ENCODE assay signal across 24 cellular contexts in the genomic region with DNA sequence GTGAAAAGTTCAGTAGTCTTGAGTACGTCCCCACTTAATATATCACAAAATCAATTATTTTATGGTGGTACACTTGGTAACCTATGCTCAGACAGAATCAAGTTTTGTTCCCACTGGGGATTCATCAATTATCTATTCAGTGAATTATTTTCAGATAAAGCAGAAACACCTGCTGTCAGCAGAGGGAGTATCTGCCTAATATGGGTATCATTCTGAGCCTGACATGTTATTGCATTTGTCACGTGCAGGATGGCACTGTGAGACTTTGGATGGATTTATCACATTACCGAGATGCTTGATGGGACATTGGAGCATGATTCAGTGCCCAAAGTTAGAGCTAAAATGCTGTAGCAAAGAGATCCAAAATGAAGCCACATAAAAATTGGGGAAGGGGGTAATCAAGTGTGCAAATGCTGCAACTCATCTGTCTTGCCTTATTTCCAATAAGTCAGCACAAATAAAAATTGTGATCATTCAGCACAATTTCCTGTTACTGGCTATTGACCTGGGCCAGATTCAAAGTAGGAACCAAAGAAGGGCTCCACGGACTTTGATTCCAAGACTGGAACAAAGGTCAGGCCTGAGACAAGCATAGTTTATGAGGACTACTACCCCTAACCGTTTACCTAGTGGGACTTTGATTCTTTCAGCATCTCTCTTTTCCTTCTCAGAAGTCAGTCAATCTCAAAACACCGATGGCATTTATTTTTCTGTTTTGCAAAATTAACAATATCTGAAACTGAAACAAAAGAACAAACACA.
DNase-seq lines count a peak whose midpoint lies in the region; ATAC-seq, FAIRE-seq and TF ChIP-seq lines count a peak whose summit lies in the region.
"Had no signal": no experiment of that assay in that cellular context is flagged by ENCODE, and none has a peak within 500 bp of the region (broad histone marks: within the 10 kb centered on the region; RNA-seq: fewer than 3 reads in every experiment).

No MANE protein-coding gene starts in this region.

- no peak overlapping the region for H2BK5ac ChIP-seq in mesendoderm (ENCODE audit: low read length)

- H3K18ac ChIP-seq in mesendoderm (ENCODE audit: low read length) = no peak overlapping the region

- H3K27ac Mint-ChIP-seq in HFFc6 = no peak overlapping the region
- H3K27ac Mint-ChIP-seq: CD4-positive, CD25-positive, alpha-beta regulatory T cell; mesothelial cell of epicardium; nephron; stimulated activated effector memory CD8-positive, alpha-beta T cell treated with anti-CD3 and anti-CD28 coated beads, Interleukin-12 subunit alpha, Interleukin-12 subunit beta, amount 100 ng/mL, for 72 hours had no signal

- no peak overlapping the region for H3K9ac ChIP-seq in PC-3 (ENCODE audit: low read length)
- H3K9ac ChIP-seq in keratinocyte (ENCODE audit: control insufficient read depth, extremely low read depth, insufficient read depth, low read length) = no peak overlapping the region
- H3K9ac ChIP-seq in mesendoderm (ENCODE audit: low read length) = no peak overlapping the region

- no peak overlapping the region for H3K23ac ChIP-seq in mesendoderm (ENCODE audit: low read length)

- dilution Hi-C loops in keratinocyte (cut with MboI; ENCODE audit: extremely low pct_ligation_motif_present, low sequenced_read_pairs) = no loop called here

- H2AFZ ChIP-seq in PC-3 (ENCODE audit: low read length) (no peak overlapping the region), keratinocyte (ENCODE audit: control insufficient read depth, low read length) (no peak overlapping the region)

- H3K4me3 ChIP-seq in A549 (no peak overlapping the region), PC-3 (ENCODE audit: low read length) (no peak overlapping the region), keratinocyte (ENCODE audit: control insufficient read depth in 2 of 3, extremely low read depth in 1 of 3, insufficient read depth in 2 of 3, low read depth in 1 of 3, low read length in 3 of 3) (no peak overlapping the region), mesendoderm (ENCODE audit: low read length) (no peak overlapping the region)
- H3K4me3 ChIP-seq: ascending aorta had no signal

- TF ChIP-seq CTCF in A549 (IDR thresholded peaks at IDR 0.05) (peak; percentile 15; the same call in 1 of the 3 replicates), HFFc6 (IDR thresholded peaks at IDR 0.05) (0 out of 2 replicates have a peak, but pooled peaks have one; percentile 17), PC-3 (conservative IDR thresholded peaks at IDR 0.05; ENCODE audit: low read depth, low read length) (peak; percentile 56), keratinocyte (optimal IDR thresholded peaks at IDR 0.05 in 1 of 3, IDR thresholded peaks at IDR 0.05 in 1 of 3, conservative IDR thresholded peaks at IDR 0.05 in 1 of 3; ENCODE audit: extremely low read depth in 1 of 3, insufficient read depth in 2 of 3, low read length in 3 of 3) (peak in 2 of 3 experiments; percentile 17 to 35)

- H3K9me3 Mint-ChIP-seq in HFFc6 = no peaks in the 10 kb centered on the region
- H3K9me3 Mint-ChIP-seq: activated T-cell treated with anti-CD3 and anti-CD28 coated beads, Interleukin-2, amount 50 U/mL, for 4 hours; nephron; stimulated activated effector memory CD8-positive, alpha-beta T cell treated with anti-CD3 and anti-CD28 coated beads, Interleukin-12 subunit alpha, Interleukin-12 subunit beta, amount 100 ng/mL, for 72 hours had no signal

- H2AK5ac ChIP-seq in mesendoderm (ENCODE audit: low read length) = no peak overlapping the region

- no peak for FAIRE-seq in A549 (lab: Jason Lieb, UNC)
- FAIRE-seq in keratinocyte (lab: Jason Lieb, UNC) = peak; percentile 9

- no peak for ATAC-seq in A549
- peak; percentile 53 for ATAC-seq in PC-3
- ATAC-seq in GM18870 (IDR thresholded peaks at IDR 0.05; ENCODE audit: unreplicated experiment) = no peak
- ATAC-seq in HG03196 (IDR thresholded peaks at IDR 0.05; ENCODE audit: unreplicated experiment) = no peak
- ATAC-seq: activated T-cell treated with anti-CD3 and anti-CD28 coated beads, Interleukin-2, amount 50 U/mL, for 4 hours; left cardiac atrium; stimulated activated effector memory CD8-positive, alpha-beta T cell treated with anti-CD3 and anti-CD28 coated beads, Interleukin-12 subunit alpha, Interleukin-12 subunit beta, amount 100 ng/mL, for 72 hours had no signal

- no peaks in the 10 kb centered on the region for H3K9me1 ChIP-seq in keratinocyte (ENCODE audit: control insufficient read depth, extremely low read depth, insufficient read depth, low read length)

- no peaks in the 10 kb centered on the region for H3K79me1 ChIP-seq in mesendoderm (ENCODE audit: low read length)

- no peak for TF ChIP-seq EP300 in A549 (IDR thresholded peaks at IDR 0.05)

- 61% methylated on average over 6 of the region's 6 CpGs for WGBS in A549 (ENCODE audit: missing lambda C conversion rate)
- no CpG with 5 or more reads among the region's 6 CpGs for WGBS in mesendoderm (ENCODE audit: extremely low coverage, insufficient coverage, low lambda C conversion rate)

- H4K20me1 ChIP-seq in PC-3 (ENCODE audit: low read length) (no peaks in the 10 kb centered on the region), keratinocyte (ENCODE audit: control insufficient read depth, extremely low read depth, insufficient read depth, low read length) (no peaks in the 10 kb centered on the region)

- CTCF ChIA-PET in A549 (lab: Yijun Ruan, JAX) (interaction anchor here (1.3 kb wide), 1 partner anchor 10 kb away, joined by 3 read pairs; no protein-coding TSS in a partner anchor), PC-3 (lab: Charles Lee) (interaction anchor here (0.5 to 0.6 kb wide), 2 partner anchors 205 to 624 kb away, joined by 4 to 8 read pairs; no protein-coding TSS in a partner anchor)

- no peak overlapping the region for H3K4me2 ChIP-seq in A549
- H3K4me2 ChIP-seq in PC-3 (ENCODE audit: low read length) = no peak overlapping the region
- H3K4me2 ChIP-seq in keratinocyte (ENCODE audit: control insufficient read depth, extremely low read depth, insufficient read depth, low read depth, low read length) = no peak overlapping the region
- H3K4me2 ChIP-seq in mesendoderm (ENCODE audit: low read length) = no peak overlapping the region

- H2BK120ac ChIP-seq in mesendoderm (ENCODE audit: low read depth, low read length) = no peak overlapping the region

- no peak overlapping the region for H4K5ac ChIP-seq in mesendoderm (ENCODE audit: low read length)

- no peak overlapping the region for H2BK15ac ChIP-seq in mesendoderm (replicated peaks; ENCODE audit: low read depth)

- H3K36me3 Mint-ChIP-seq in HFFc6 (ENCODE audit: low read depth) = no peaks in the 10 kb centered on the region
- H3K36me3 Mint-ChIP-seq: CD4-positive, CD25-positive, alpha-beta regulatory T cell; mesothelial cell of epicardium; stimulated activated effector memory CD8-positive, alpha-beta T cell treated with anti-CD3 and anti-CD28 coated beads, Interleukin-12 subunit alpha, Interleukin-12 subunit beta, amount 100 ng/mL, for 72 hours had no signal

- H3K9me3 ChIP-seq in A549 (no peaks in the 10 kb centered on the region), PC-3 (ENCODE audit: low read length) (no peaks in the 10 kb centered on the region), keratinocyte (ENCODE audit: control insufficient read depth, low read depth, low read length) (no peaks in the 10 kb centered on the region)
- H3K9me3 ChIP-seq: ascending aorta had no signal

- H3K4me1 ChIP-seq in A549 (no peaks in the 10 kb centered on the region), PC-3 (ENCODE audit: insufficient read depth, low read length) (peaks cover 12% of the 10 kb centered on the region; the same call in 1 of the 2 replicates), keratinocyte (ENCODE audit: control insufficient read depth, extremely low read depth, insufficient read depth, low read length) (peaks cover 4% of the 10 kb centered on the region), mesendoderm (ENCODE audit: control insufficient read depth, low read depth, low read length) (no peaks in the 10 kb centered on the region)
- H3K4me1 ChIP-seq: ascending aorta had no signal

- H3K36me3 ChIP-seq in PC-3 (ENCODE audit: low read depth, low read length) (no peaks in the 10 kb centered on the region), keratinocyte (ENCODE audit: control insufficient read depth in 2 of 2, extremely low read depth in 1 of 2, insufficient read depth in 2 of 2, low read length in 2 of 2) (no peaks in the 10 kb centered on the region), mesendoderm (ENCODE audit: control insufficient read depth, insufficient read depth, low read length) (no peaks in the 10 kb centered on the region)
- H3K36me3 ChIP-seq: ascending aorta had no signal

- H3K56ac ChIP-seq in mesendoderm (ENCODE audit: low read length) = no peak overlapping the region

- H3F3A ChIP-seq in PC-3 (ENCODE audit: low read length, unreplicated experiment) = no peaks in the 10 kb centered on the region

- peaks cover 3% of the 10 kb centered on the region; the same call in 1 of the 2 replicates for H3K27me3 Mint-ChIP-seq in HFFc6 (ENCODE audit: insufficient read depth)
- H3K27me3 Mint-ChIP-seq: CD4-positive, CD25-positive, alpha-beta regulatory T cell had no signal

- H3K27me3 ChIP-seq in PC-3 (ENCODE audit: low read length) (no peaks in the 10 kb centered on the region), keratinocyte (ENCODE audit: control insufficient read depth, extremely low read depth, insufficient read depth, low read length) (no peaks in the 10 kb centered on the region), mesendoderm (ENCODE audit: insufficient read depth, low read length, poor library complexity) (no peaks in the 10 kb centered on the region)
- H3K27me3 ChIP-seq: ascending aorta had no signal

- no peak overlapping the region for H4K8ac ChIP-seq in mesendoderm (ENCODE audit: low read depth, low read length)

- no peaks in the 10 kb centered on the region; the same call in 1 of the 2 replicates for H3K4me1 Mint-ChIP-seq in HFFc6 (ENCODE audit: low read depth)
- H3K4me1 Mint-ChIP-seq: CD4-positive, CD25-positive, alpha-beta regulatory T cell; mesothelial cell of epicardium; nephron; stimulated activated effector memory CD8-positive, alpha-beta T cell treated with anti-CD3 and anti-CD28 coated beads, Interleukin-12 subunit alpha, Interleukin-12 subunit beta, amount 100 ng/mL, for 72 hours had no signal

- H3K27ac ChIP-seq in A549 = no peak overlapping the region
- no peak overlapping the region for H3K27ac ChIP-seq in PC-3 (ENCODE audit: low read length)
- H3K27ac ChIP-seq in keratinocyte (ENCODE audit: control insufficient read depth, insufficient read depth, low read length) = no peak overlapping the region
- no peak overlapping the region for H3K27ac ChIP-seq in mesendoderm (ENCODE audit: low read depth, low read length)
- H3K27ac ChIP-seq: ascending aorta had no signal

- BruUV-seq in PC-3 (replicated peaks; lab: Mats Ljungman, UMichigan) = no TSS peak

- TF ChIP-seq RAD21 in A549 (conservative IDR thresholded peaks at IDR 0.05 in 1 of 2, IDR thresholded peaks at IDR 0.05 in 1 of 2) = peak in 1 of 2 experiments; percentile 32; a peak in 2 of 5 replicates

- POLR2A ChIA-PET in A549 (lab: Yijun Ruan, JAX) = no interaction called here
- POLR2A ChIA-PET in PC-3 (lab: Charles Lee; ENCODE audit: unreplicated experiment) = interaction anchor here (0.5 kb wide), 1 partner anchor 402 kb away, joined by 3 read pairs; no protein-coding TSS in a partner anchor

- no peaks in the 10 kb centered on the region for H3K9me2 ChIP-seq in PC-3 (replicated peaks; ENCODE audit: low read length)

- H3K4ac ChIP-seq in mesendoderm (ENCODE audit: low read depth, low read length) = no peak overlapping the region

- intact Hi-C loops in PC-3 (cut with micrococcal nuclease) = loop anchor here (1.0 kb wide), 1 partner anchor 75 kb away; no protein-coding TSS in a partner anchor

- H3K79me2 ChIP-seq in PC-3 (ENCODE audit: low read length) (no peaks in the 10 kb centered on the region), keratinocyte (ENCODE audit: control insufficient read depth, insufficient read depth, low read length) (no peaks in the 10 kb centered on the region), mesendoderm (ENCODE audit: control insufficient read depth, insufficient read depth, low read length) (no peaks in the 10 kb centered on the region)

- no peak overlapping the region for H3K4me3 Mint-ChIP-seq in HFFc6
- H3K4me3 Mint-ChIP-seq: activated T-cell treated with anti-CD3 and anti-CD28 coated beads, Interleukin-2, amount 50 U/mL, for 4 hours; CD4-positive, CD25-positive, alpha-beta regulatory T cell; mesothelial cell of epicardium; nephron; stimulated activated effector memory CD8-positive, alpha-beta T cell treated with anti-CD3 and anti-CD28 coated beads, Interleukin-12 subunit alpha, Interleukin-12 subunit beta, amount 100 ng/mL, for 72 hours had no signal

- TF ChIP-seq POLR2A in A549 (IDR thresholded peaks at IDR 0.05; ENCODE audit: low read length) = no peak

- DNase-seq in A549 (ENCODE audit: low read depth in 1 of 2, low spot score in 1 of 2) (peak in 1 of 2 experiments; percentile 11), HFFc6 (no peak), PC-3 (peak; percentile 39), keratinocyte (ENCODE audit: low read depth, low spot score) (no peak), mesendoderm (no peak), cerebellum (ENCODE audit: low spot score) (no peak)
- DNase-seq: activated CD4-positive, alpha-beta T cell treated with anti-CD3 and anti-CD28 coated beads for 1 hour; activated CD8-positive, alpha-beta memory T cell treated with anti-CD3 and anti-CD28 coated beads for 24 hours; activated naive CD4-positive, alpha-beta T cell treated with anti-CD3 and anti-CD28 coated beads, Interleukin-2, amount 50 U/mL, for 16 hours; activated T-cell treated with anti-CD3 and anti-CD28 coated beads, Interleukin-2, amount 50 U/mL, for 4 hours; CD4-positive, CD25-positive, alpha-beta regulatory T cell; cerebellar nuclear complex; GF-D8; left cardiac atrium; NCI-H146; NK-92 treated with Interleukin-12 subunit alpha and Interleukin-12 subunit beta, amount 100 ng/mL, for 24 hours; posterior cingulate gyrus; RPMI8226 had no signal
